Comparison of ENCODE assay signal across 8 cellular contexts in the genomic region with DNA sequence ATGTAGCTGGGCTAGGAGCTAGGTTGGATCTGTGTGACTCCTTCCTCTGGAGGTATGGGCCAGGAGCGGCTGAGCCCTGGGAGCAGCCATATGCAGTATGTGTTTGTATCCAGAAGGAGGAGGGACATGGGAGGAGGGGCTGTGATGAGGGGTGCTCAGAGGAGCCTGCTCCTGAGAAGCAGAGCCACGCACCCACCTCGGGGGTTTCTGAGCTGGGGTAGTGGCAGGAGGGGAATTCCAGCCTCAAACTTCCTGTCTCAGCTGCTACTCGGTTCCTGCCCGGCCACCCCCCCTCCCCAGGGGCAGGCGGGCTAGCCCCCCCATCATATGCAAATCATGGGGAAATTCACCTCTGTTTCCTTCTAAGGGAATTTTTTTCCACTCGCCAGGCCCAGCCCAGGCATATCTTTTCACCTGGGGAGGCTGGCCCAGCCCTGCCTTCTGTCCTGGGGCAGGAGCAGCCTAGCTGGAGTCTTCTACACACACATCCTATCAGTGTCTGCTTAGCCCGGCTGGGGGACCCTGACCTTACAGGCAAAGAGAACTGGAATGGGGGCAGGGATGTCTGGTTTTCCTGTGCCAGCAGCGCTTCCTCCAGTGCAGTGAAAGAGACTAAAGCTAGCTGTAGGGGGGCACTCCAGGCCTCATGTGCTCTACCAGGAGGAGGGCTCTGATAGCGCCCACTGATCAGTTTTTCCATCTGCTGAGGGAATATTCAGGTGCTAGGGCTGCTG. TPM values are rescaled to one million over a fixed set of nuclear protein-coding genes. Genes with fewer than 3 reads are reported as not detected.
DNase-seq lines count a peak whose midpoint lies in the region; ATAC-seq and TF ChIP-seq lines count a peak whose summit lies in the region.

No MANE protein-coding gene starts in this region.

- H3K27me3 Mint-ChIP-seq in neural progenitor cell (ENCODE audit: insufficient read depth, low read depth), result peaks cover 18% of the 10 kb centered on the region

- H3K4me1 Mint-ChIP-seq in neural progenitor cell, result peaks cover 35% of the 10 kb centered on the region

- H3K9ac ChIP-seq in neural progenitor cell, result no peak overlapping the region

- peak overlapping the region; percentile 37 for H3K27ac Mint-ChIP-seq in neural progenitor cell

- TF ChIP-seq CTCF in epithelial cell of proximal tubule (conservative IDR thresholded peaks at IDR 0.05; ENCODE audit: low read depth, low read length), result no peak
- no peak for TF ChIP-seq CTCF in neural progenitor cell (IDR thresholded peaks at IDR 0.05)
- no peak for TF ChIP-seq CTCF in thoracic aorta (IDR thresholded peaks at IDR 0.05)

- H3K4me2 ChIP-seq in neural progenitor cell, result peak overlapping the region; percentile 13

- H4K20me1 ChIP-seq in neural progenitor cell (ENCODE audit: low read depth), result peaks cover 3% of the 10 kb centered on the region

- DNase-seq in ELF-1 (ENCODE audit: low read depth, low spot score) (peak; percentile 88), NCI-H1048 (lab: John Stamatoyannopoulos, UW) (peak; percentile 52), epithelial cell of proximal tubule (ENCODE audit: low read depth) (no peak), neural progenitor cell (ENCODE audit: low spot score) (no peak), thoracic aorta (ENCODE audit: low spot score) (no peak), amygdala (lab: John Stamatoyannopoulos, UW) (no peak)
- DNase-seq in activated CD8-positive, alpha-beta memory T cell treated with anti-CD3 and anti-CD28 coated beads, Interleukin-2, amount 50 U/mL, for 24 hours (ENCODE audit: extremely low read depth), result peak; percentile 80

- ATAC-seq in GM21737 (IDR thresholded peaks at IDR 0.05; ENCODE audit: unreplicated experiment), result peak; percentile 33
- ATAC-seq in thoracic aorta (ENCODE audit: insufficient number of reproducible peaks, low FRiP score, low read depth), result no peak

- H3K79me2 ChIP-seq in neural progenitor cell (ENCODE audit: low read depth), result no peaks in the 10 kb centered on the region

- H3K36me3 Mint-ChIP-seq in neural progenitor cell, result no peaks in the 10 kb centered on the region

- H2AFZ ChIP-seq in neural progenitor cell (replicated peaks), result no peak overlapping the region

- peaks cover 25% of the 10 kb centered on the region for H3K27me3 ChIP-seq in neural progenitor cell
- no peaks in the 10 kb centered on the region for H3K27me3 ChIP-seq in thoracic aorta (replicated peaks; ENCODE audit: insufficient read depth)

- H3K4me1 ChIP-seq in neural progenitor cell (peaks cover 4% of the 10 kb centered on the region), thoracic aorta (ENCODE audit: control insufficient read depth in 1 of 2, low read depth in 2 of 2) (peaks cover 47 to 73% of the 10 kb centered on the region in 2 donors)

- H3K36me3 ChIP-seq in neural progenitor cell, result no peaks in the 10 kb centered on the region
- H3K36me3 ChIP-seq in thoracic aorta, result peaks cover 22% of the 10 kb centered on the region

- no peaks in the 10 kb centered on the region for H3K9me3 ChIP-seq in neural progenitor cell (ENCODE audit: low read depth)
- H3K9me3 ChIP-seq in thoracic aorta, result no peaks in the 10 kb centered on the region

- peak overlapping the region; percentile 27 for H3K4me3 Mint-ChIP-seq in neural progenitor cell

- H3K27ac ChIP-seq in neural progenitor cell (no peak overlapping the region), thoracic aorta (peak overlapping the region; percentile 98)

- no peaks in the 10 kb centered on the region for H3K9me3 Mint-ChIP-seq in neural progenitor cell

- no peaks in the 10 kb centered on the region for H3F3A ChIP-seq in neural progenitor cell (ENCODE audit: low read depth)

- peak overlapping the region; percentile 71 for H3K4me3 ChIP-seq in epithelial cell of proximal tubule (ENCODE audit: low read depth, low read length)
- no peak overlapping the region for H3K4me3 ChIP-seq in neural progenitor cell
- H3K4me3 ChIP-seq in thoracic aorta, result peak overlapping the region; percentile 80

RNA-seq across cellular contexts. Expression of a gene that starts 3.0 kb away (rescaled TPM):
- total RNA-seq in epithelial cell of proximal tubule, result 16.0 and 16.7 TPM in 2 replicates
- 1.2 and 3.5 TPM in 2 replicates for total RNA-seq in neural progenitor cell (ENCODE audit: low replicate concordance)
- total RNA-seq in thoracic aorta, result 10 to 100 TPM; 22.1 to 32.4 TPM

RNA-seq across cellular contexts. Expression of a gene that starts 37.2 kb away (rescaled TPM):
- total RNA-seq in epithelial cell of proximal tubule (64.2 and 73.1 TPM in 2 replicates), neural progenitor cell (ENCODE audit: low replicate concordance) (83.4 and 127 TPM in 2 replicates), thoracic aorta (10 to 100 TPM; 43.9 to 68.8 TPM)

Comparison
In these comparisons a context has a peak if more than half of its experiments do, and no peak if none do; other contexts are left out.
1. DNase-seq: peak in ELF-1 (single experiment), NCI-H1048 (single experiment) and activated CD8-positive, alpha-beta memory T cell treated with anti-CD3 and anti-CD28 coated beads, Interleukin-2, amount 50 U/mL, for 24 hours (single experiment); none in epithelial cell of proximal tubule (single experiment), neural progenitor cell (single experiment), thoracic aorta (single experiment) and amygdala (0 of 56).